ENCODE assay signal across 8 cellular contexts in genomic region chr16:67562526-67562917, GRCh38. TPM values are rescaled to one million over a fixed set of nuclear protein-coding genes. Genes with fewer than 3 reads are reported as not detected.
DNase-seq lines count a peak whose midpoint lies in the region; ATAC-seq and TF ChIP-seq lines count a peak whose summit lies in the region.

Gene CTCF, plus strand, starts transcription at chr16:67562526. Its CDS starts 48,307 bp downstream, at chr16:67610833.

- peak; percentile 87 for DNase-seq in D341Med (ENCODE audit: low spot score)
- peak; percentile 91 for DNase-seq in OCI-LY7 (ENCODE audit: low spot score)
- DNase-seq in activated gamma-delta T cell (lab: John Stamatoyannopoulos, UW) = peak; percentile 85
- peak; percentile 47 for DNase-seq in foreskin melanocyte
- peak in 43 of 49 donors; percentile 27 to 98 (median 83) for DNase-seq in substantia nigra (lab: John Stamatoyannopoulos, UW)

- H3K9me3 ChIP-seq in OCI-LY7 (ENCODE audit: low read length) (no peaks in the 10 kb centered on the region), neuron (ENCODE audit: low read length) (no peaks in the 10 kb centered on the region)

- peak within 1 kb of the TSS; percentile 92 for H3K4me2 ChIP-seq in OCI-LY7 (ENCODE audit: low read length)

- H3K4me3 ChIP-seq in OCI-LY7 (ENCODE audit: low read depth, low read length, poor library complexity, severe bottlenecking) (peak within 1 kb of the TSS; percentile 84), neuron (ENCODE audit: low read length) (peak within 1 kb of the TSS; percentile 65)

- intact Hi-C loops in OCI-LY7 (cut with micrococcal nuclease; ENCODE audit: unreplicated experiment) = loop anchor here (1.0 to 10.0 kb wide), 5 partner anchors 15 to 522 kb away; partner anchors contain the start of genes ACD, NFATC3 and PARD6A

- H3K27ac ChIP-seq in OCI-LY7 (ENCODE audit: low read depth, low read length, poor library complexity, severe bottlenecking) (peak within 1 kb of the TSS; percentile 95), substantia nigra (ENCODE audit: low read depth, low read length, poor library complexity, severe bottlenecking) (peak within 1 kb of the TSS; percentile 95)

- H3K9me2 ChIP-seq in OCI-LY7 (ENCODE audit: insufficient read depth, low read length) = no peaks in the 10 kb centered on the region

- CTCF ChIA-PET in OCI-LY7 (lab: Charles Lee; ENCODE audit: unreplicated experiment) = interaction anchor here (1.3 to 4.6 kb wide), 6 partner anchors 9 to 105 kb away, joined by 3 to 42 read pairs (median 6); partner anchors contain the start of gene CARMIL2

- TF ChIP-seq CTCF in OCI-LY7 (conservative IDR thresholded peaks at IDR 0.05; ENCODE audit: low read length) = peak; percentile 65

- H3K36me3 ChIP-seq in OCI-LY7 (ENCODE audit: insufficient read depth, low read length) = peaks cover 53% of the 10 kb centered on the region; the same call in 1 of the 2 replicates
- H3K36me3 ChIP-seq in neuron (ENCODE audit: insufficient read depth, low read length) = peaks cover 2% of the 10 kb centered on the region

- H3K4me1 ChIP-seq in OCI-LY7 (ENCODE audit: insufficient read depth, low read length, poor library complexity, severe bottlenecking) (peaks cover 65% of the 10 kb centered on the region), neuron (ENCODE audit: insufficient read depth, low read length) (peaks cover 19% of the 10 kb centered on the region)

- POLR2A ChIA-PET in OCI-LY7 (lab: Charles Lee) = interaction anchor here (0.6 to 8.0 kb wide), 8 partner anchors 9 to 108 kb away, joined by 3 to 251 read pairs (median 6); partner anchors contain the start of gene ACD

- peaks cover 85% of the 10 kb centered on the region for H3K79me2 ChIP-seq in OCI-LY7 (ENCODE audit: insufficient read depth, low read depth, low read length)

- ATAC-seq in GM19452 (IDR thresholded peaks at IDR 0.05; ENCODE audit: unreplicated experiment) = peak; percentile 46
- ATAC-seq in HG03565 (IDR thresholded peaks at IDR 0.05; ENCODE audit: unreplicated experiment) = peak; percentile 27

- no peaks in the 10 kb centered on the region for H4K20me1 ChIP-seq in OCI-LY7 (ENCODE audit: insufficient read depth, low read length)

- H3K27me3 ChIP-seq in neuron (ENCODE audit: insufficient read depth, low read length) = no peaks in the 10 kb centered on the region

- no TSS peak for BruUV-seq in OCI-LY7 (replicated peaks; lab: Mats Ljungman, UMichigan)

- H2AFZ ChIP-seq in OCI-LY7 (ENCODE audit: low read length) = no peak within 1 kb of the TSS; the same call in 1 of the 2 replicates
- peak within 1 kb of the TSS; percentile 62 for H2AFZ ChIP-seq in neuron (ENCODE audit: low read depth, low read length)

RNA-seq across cellular contexts. Expression of gene CTCF, which starts in this region (rescaled TPM):
- 70.6 and 72.1 TPM in 2 replicates for total RNA-seq in OCI-LY7 (2014; rRNA removed; shearing (Covaris generic))
- 83.5 and 93.3 TPM in 2 replicates for total RNA-seq in OCI-LY7 (2022)

Comparison
In these comparisons a context has a peak if more than half of its experiments do, and no peak if none do; other contexts are left out.
1. Peak in every context shown above with its lines: DNase-seq, ATAC-seq, H3K4me3 ChIP-seq and H3K27ac ChIP-seq.